ENCODE assay signal across 16 cellular contexts in genomic region chr3:124486324-124486723, GRCh38.
DNase-seq lines count a peak whose midpoint lies in the region; ATAC-seq, FAIRE-seq and TF ChIP-seq lines count a peak whose summit lies in the region.
"Had no signal": no experiment of that assay in that cellular context is flagged by ENCODE, and none has a peak within 500 bp of the region (broad histone marks: within the 10 kb centered on the region; RNA-seq: fewer than 3 reads in every experiment).

No MANE protein-coding gene starts in this region.

- H3K56ac ChIP-seq in mesendoderm (ENCODE audit: low read length), result no peak overlapping the region

- H3K27me3 ChIP-seq in mesendoderm (ENCODE audit: insufficient read depth, low read length, poor library complexity), result no peaks in the 10 kb centered on the region
- peaks cover 0 to 12% (median 0%) of the 10 kb centered on the region in 7 donors for H3K27me3 ChIP-seq in spleen (replicated peaks in 1 of 7)
- H3K27me3 ChIP-seq: tibial artery had no signal

- no peak for ATAC-seq in HG02623 (IDR thresholded peaks at IDR 0.05; ENCODE audit: unreplicated experiment)
- no peak for ATAC-seq in HG03457 (IDR thresholded peaks at IDR 0.05; ENCODE audit: unreplicated experiment)
- ATAC-seq: mucosa of descending colon had no signal

- H2BK5ac ChIP-seq in mesendoderm (ENCODE audit: low read length), result no peak overlapping the region

- no peak overlapping the region for H3K23ac ChIP-seq in mesendoderm (ENCODE audit: low read length)

- H3K4ac ChIP-seq in mesendoderm (ENCODE audit: low read depth, low read length), result no peak overlapping the region

- DNase-seq in D721Med (ENCODE audit: insufficient read length, low spot score), result no peak
- DNase-seq in astrocyte of the cerebellum (ENCODE audit: low read depth), result no peak
- peak; percentile 23 for DNase-seq in mesendoderm
- no peak for DNase-seq in activated CD8-positive, alpha-beta memory T cell treated with anti-CD3 and anti-CD28 coated beads, Interleukin-2, amount 50 U/mL, for 48 hours
- DNase-seq in spleen, result no peak
- DNase-seq: activated CD4-positive, alpha-beta T cell treated with anti-CD3 and anti-CD28 coated beads for 4 hours; DMS153; mucosa of descending colon; SIG-M5; stimulated activated CD4-positive, alpha-beta T cell treated with anti-CD3 and anti-CD28 coated beads, Interleukin-4, amount 100 ng/mL, for 4 hours; T-helper 9 cell; tibial artery had no signal

- H3K9me3 ChIP-seq in spleen, result no peaks in the 10 kb centered on the region
- H3K9me3 ChIP-seq: mucosa of descending colon, tibial artery had no signal

- no peak overlapping the region for H2BK120ac ChIP-seq in mesendoderm (ENCODE audit: low read depth, low read length)

- H3K4me3 ChIP-seq in astrocyte of the cerebellum (ENCODE audit: low read depth, low read length) (no peak overlapping the region), mesendoderm (ENCODE audit: low read length) (no peak overlapping the region), spleen (no peak overlapping the region)
- H3K4me3 ChIP-seq: mucosa of descending colon, tibial artery had no signal

- no peak overlapping the region for H4K5ac ChIP-seq in mesendoderm (ENCODE audit: low read length)

- no peak for TF ChIP-seq EP300 in Ishikawa (IDR thresholded peaks at IDR 0.05; ENCODE audit: borderline replicate concordance)

- no peak overlapping the region for H3K18ac ChIP-seq in mesendoderm (ENCODE audit: low read length)

- no peak for TF ChIP-seq POLR2A in spleen (IDR thresholded peaks at IDR 0.05)

- peak; percentile 33; the same call in 1 of the 2 replicates for TF ChIP-seq RAD21 in Ishikawa (IDR thresholded peaks at IDR 0.05; ENCODE audit: low read depth)

- H3K4me2 ChIP-seq in mesendoderm (ENCODE audit: low read length), result no peak overlapping the region

- no peak overlapping the region for H3K9ac ChIP-seq in mesendoderm (ENCODE audit: low read length)

- H2BK15ac ChIP-seq in mesendoderm (replicated peaks; ENCODE audit: low read depth), result no peak overlapping the region

- H4K8ac ChIP-seq in mesendoderm (ENCODE audit: low read depth, low read length), result no peak overlapping the region

- TF ChIP-seq CTCF in D721Med (IDR thresholded peaks at IDR 0.05; ENCODE audit: insufficient read depth, missing control alignments) (peak; percentile 44), astrocyte of the cerebellum (IDR thresholded peaks at IDR 0.05; ENCODE audit: low read depth, low read length, missing control alignments) (peak; percentile 13), spleen (IDR thresholded peaks at IDR 0.05 in 8 of 11, conservative IDR thresholded peaks at IDR 0.05 in 3 of 11) (no peak)

- FAIRE-seq in D721Med (lab: Jason Lieb, UNC), result no peak
- FAIRE-seq: GM19239 had no signal

- H3K4me1 ChIP-seq in mesendoderm (ENCODE audit: control insufficient read depth, low read depth, low read length) (no peaks in the 10 kb centered on the region), spleen (no peaks in the 10 kb centered on the region)
- H3K4me1 ChIP-seq: tibial artery had no signal

- in situ Hi-C loops in astrocyte of the cerebellum (cut with HindIII; ENCODE audit: low sequenced_read_pairs), result no loop called here

- H2AK5ac ChIP-seq in mesendoderm (ENCODE audit: low read length), result no peak overlapping the region

- intact Hi-C loops in spleen (cut with DNase I; ENCODE audit: low total_unique reads), result no loop called here

- no CpG with 5 or more reads among the region's 2 CpGs for WGBS in mesendoderm (ENCODE audit: extremely low coverage, insufficient coverage, low lambda C conversion rate)
- 51 to 79% (median 70%) methylated on average over 2 of the region's 2 CpGs for WGBS in spleen, 5 donors

- H3K79me2 ChIP-seq in mesendoderm (ENCODE audit: control insufficient read depth, insufficient read depth, low read length), result no peaks in the 10 kb centered on the region

- no peaks in the 10 kb centered on the region for H3K79me1 ChIP-seq in mesendoderm (ENCODE audit: low read length)

- no peaks in the 10 kb centered on the region for H3K36me3 ChIP-seq in mesendoderm (ENCODE audit: control insufficient read depth, insufficient read depth, low read length)
- peaks cover 0 to 99% (median 3%) of the 10 kb centered on the region in 6 donors for H3K36me3 ChIP-seq in spleen

- H3K27ac ChIP-seq in mesendoderm (ENCODE audit: low read depth, low read length) (no peak overlapping the region), spleen (no peak overlapping the region)
- H3K27ac ChIP-seq: tibial artery had no signal

TF ChIP-seq in Ishikawa, 13 proteins besides CTCF, POLR2A, EP300 and RAD21:
- TF ChIP-seq MAX (IDR thresholded peaks at IDR 0.05), result no peak

Comparison
In these comparisons a context has a peak if more than half of its experiments do, and no peak if none do; other contexts are left out.
1. CTCF ChIP-seq: peak in D721Med (single experiment) and astrocyte of the cerebellum (single experiment); none in spleen (0 of 11).